In genomic region chr17:74429604-74430384, GRCh38 we compare ENCODE assay signal across 8 cellular contexts. TPM values are rescaled to one million over a fixed set of nuclear protein-coding genes. Genes with fewer than 3 reads are reported as not detected.
DNase-seq lines count a peak whose midpoint lies in the region; ATAC-seq and TF ChIP-seq lines count a peak whose summit lies in the region.

No MANE protein-coding gene starts in this region.

- TF ChIP-seq CTCF in Calu3 (IDR thresholded peaks at IDR 0.05; ENCODE audit: unreplicated experiment) (no peak), natural killer cell (IDR thresholded peaks at IDR 0.05) (no peak)

- H3K36me3 Mint-ChIP-seq in Calu3 (ENCODE audit: insufficient read depth, unreplicated experiment) (peaks cover 36% of the 10 kb centered on the region), natural killer cell (no peaks in the 10 kb centered on the region)
- no peaks in the 10 kb centered on the region for H3K36me3 Mint-ChIP-seq in naive thymus-derived CD4-positive, alpha-beta T cell

- H3K27ac ChIP-seq in naive thymus-derived CD4-positive, alpha-beta T cell (ENCODE audit: low read depth, low read length): no peak overlapping the region

- intact Hi-C loops in Calu3 (cut with micrococcal nuclease; ENCODE audit: unreplicated experiment): no loop called here
- intact Hi-C loops in natural killer cell (cut with micrococcal nuclease): no loop called here
- intact Hi-C loops in posterior vena cava (cut with DNase I): no loop called here
- intact Hi-C loops in naive thymus-derived CD4-positive, alpha-beta T cell (cut with micrococcal nuclease): loop anchor here in 1 of 2 donors (10.0 kb wide), 1 partner anchor 65 kb away; no protein-coding TSS in a partner anchor

- H3K4me3 Mint-ChIP-seq in Calu3 (ENCODE audit: low read depth, unreplicated experiment) (peak overlapping the region; percentile 91), natural killer cell (peak overlapping the region; percentile 58)
- peak overlapping the region in 3 of 10 donors; percentile 22 to 77 (median 41) for H3K4me3 Mint-ChIP-seq in naive thymus-derived CD4-positive, alpha-beta T cell

- no peak overlapping the region for H3K4me3 ChIP-seq in naive thymus-derived CD4-positive, alpha-beta T cell (ENCODE audit: low read length)

- H3K27me3 Mint-ChIP-seq in Calu3 (ENCODE audit: unreplicated experiment) (no peaks in the 10 kb centered on the region), natural killer cell (ENCODE audit: low read depth in 2 of 2) (peaks cover 18 to 42% of the 10 kb centered on the region in 2 donors)
- H3K27me3 Mint-ChIP-seq in naive thymus-derived CD4-positive, alpha-beta T cell: peaks cover 25 to 78% (median 47%) of the 10 kb centered on the region in 5 donors

- H3K27me3 ChIP-seq in naive thymus-derived CD4-positive, alpha-beta T cell (ENCODE audit: control insufficient read depth in 2 of 2, insufficient read depth in 2 of 2, low read length in 2 of 2): peaks cover 5 to 13% of the 10 kb centered on the region in 2 donors

- BruUV-seq in Calu3 (replicated peaks; lab: Mats Ljungman, UMichigan): no TSS peak

- H3K36me3 ChIP-seq in naive thymus-derived CD4-positive, alpha-beta T cell (ENCODE audit: control insufficient read depth in 2 of 3, insufficient read depth in 3 of 3, low read length in 3 of 3): no peaks in the 10 kb centered on the region

- H3K4me1 Mint-ChIP-seq in Calu3 (ENCODE audit: low read depth, unreplicated experiment) (peaks cover 35% of the 10 kb centered on the region), natural killer cell (peaks cover 7 to 17% of the 10 kb centered on the region in 2 donors)
- H3K4me1 Mint-ChIP-seq in naive thymus-derived CD4-positive, alpha-beta T cell: peaks cover 0 to 18% (median 5%) of the 10 kb centered on the region in 7 donors

- H3K27ac Mint-ChIP-seq in Calu3 (ENCODE audit: unreplicated experiment) (peak overlapping the region; percentile 86), natural killer cell (no peak overlapping the region)
- peak overlapping the region in 1 of 9 donors; percentile 46 for H3K27ac Mint-ChIP-seq in naive thymus-derived CD4-positive, alpha-beta T cell

- ATAC-seq in HG03139 (IDR thresholded peaks at IDR 0.05; ENCODE audit: unreplicated experiment): peak; percentile 3
- ATAC-seq in natural killer cell: no peak
- no peak for ATAC-seq in naive thymus-derived CD4-positive, alpha-beta T cell

- no peaks in the 10 kb centered on the region for H3K9me3 ChIP-seq in naive thymus-derived CD4-positive, alpha-beta T cell (ENCODE audit: control insufficient read depth in 2 of 3, low read length in 3 of 3)

- DNase-seq in Calu3 (no peak), ecto neural progenitor cell (ENCODE audit: low spot score) (peak; percentile 57), natural killer cell (no peak), posterior vena cava (ENCODE audit: low spot score) (no peak), kidney tubule cell (ENCODE audit: low spot score) (no peak), DMS79 treated with DMSO at 0.1 percent for 48 hours (lab: John Stamatoyannopoulos, UW) (no peak)
- DNase-seq in naive thymus-derived CD4-positive, alpha-beta T cell: no peak

- CTCF ChIA-PET in Calu3 (lab: Charles Lee): no interaction called here
- CTCF ChIA-PET in naive thymus-derived CD4-positive, alpha-beta T cell (lab: Charles Lee): no interaction called here

- POLR2A ChIA-PET in naive thymus-derived CD4-positive, alpha-beta T cell (lab: Charles Lee): no interaction called here

- peaks cover 0 to 6% of the 10 kb centered on the region in 2 donors for H3K4me1 ChIP-seq in naive thymus-derived CD4-positive, alpha-beta T cell (ENCODE audit: control insufficient read depth in 2 of 2, insufficient read depth in 2 of 2, low read length in 2 of 2)

- H3K9me3 Mint-ChIP-seq in Calu3 (ENCODE audit: low read depth, unreplicated experiment) (no peaks in the 10 kb centered on the region), natural killer cell (no peaks in the 10 kb centered on the region)
- H3K9me3 Mint-ChIP-seq in naive thymus-derived CD4-positive, alpha-beta T cell: no peaks in the 10 kb centered on the region

RNA-seq across cellular contexts. Expression of gene GPRC5C, which starts 2.1 kb away (rescaled TPM):
- total RNA-seq in Calu3 (2022) (37.3 and 48.7 TPM in 2 replicates), natural killer cell (under 1 TPM; 0.26 to 0.60 (median 0.29) TPM), posterior vena cava (10 to 100 TPM in 1 of 2 donors, 1 to 10 TPM in 1; 7.3 to 12.9 TPM)
- total RNA-seq in naive thymus-derived CD4-positive, alpha-beta T cell: 1 to 10 TPM in 1 of 5 experiments, under 1 TPM in 2, not detected in 2; 0.13 to 1.9 (median 0.29) TPM
- polyA plus RNA-seq in naive thymus-derived CD4-positive, alpha-beta T cell: not detected

RNA-seq across cellular contexts. Expression of gene CD300A, which starts 36.6 kb away (rescaled TPM):
- 0.45 TPM in 1 of 2 replicates, not detected in the other for total RNA-seq in Calu3 (2022)
- 100 to 1,000 TPM; 287 to 370 (median 295) TPM for total RNA-seq in natural killer cell
- total RNA-seq in posterior vena cava: 1 to 10 TPM; 5.9 to 8.5 TPM
- total RNA-seq in naive thymus-derived CD4-positive, alpha-beta T cell: 10 to 100 TPM in 2 of 5 experiments, 1 to 10 TPM in 3; 5.0 to 52.4 (median 6.8) TPM
- 1 to 10 TPM; 5.8 to 9.5 TPM for polyA plus RNA-seq in naive thymus-derived CD4-positive, alpha-beta T cell

Comparison
In these comparisons a context has a peak if more than half of its experiments do, and no peak if none do; other contexts are left out.
1. RNA of gene CD300A, which starts 36.6 kb away (total RNA-seq): 287 to 370 TPM in natural killer cell; 5.9 to 8.5 TPM in posterior vena cava, 5.0 to 52.4 TPM in naive thymus-derived CD4-positive, alpha-beta T cell and 0.45 TPM in Calu3; every median in the first group is over 4 times any median in the second.